Comparison of ENCODE assay signal across 7 cellular contexts in genomic region chr12:122570006-122570405, GRCh38. TPM values are rescaled to one million over a fixed set of nuclear protein-coding genes. Genes with fewer than 3 reads are reported as not detected.
A peak's percentile ranks its signal among the peaks of the same experiment; 100 is the strongest.
DNase-seq lines count a peak whose midpoint lies in the region; ATAC-seq, FAIRE-seq and TF ChIP-seq lines count a peak whose summit lies in the region.
"Not testable (repeated sequence)": the region's sequence is repeated elsewhere in the genome, so short reads cannot be mapped to it uniquely, and the experiment has no call there.

No MANE protein-coding gene starts in this region.

- not testable (repeated sequence) for TF ChIP-seq CTCF in BJ (IDR thresholded peaks at IDR 0.05; ENCODE audit: insufficient read depth, low read depth, low read length); bronchial epithelial cell (IDR thresholded peaks at IDR 0.05; ENCODE audit: insufficient read depth, low read length, severe bottlenecking)

- ATAC-seq in activated T-helper 17 cell treated with anti-CD3 and anti-CD28 coated beads, Interleukin-2, amount 50 U/mL, for 72 hours (replicated peaks): peak; percentile 31

- not testable (repeated sequence) for H3K4me3 Mint-ChIP-seq in activated T-helper 17 cell treated with anti-CD3 and anti-CD28 coated beads, Interleukin-2, amount 50 U/mL, for 72 hours

- H3K36me3 ChIP-seq in BJ (ENCODE audit: control insufficient read depth, insufficient read depth, low read length); bronchial epithelial cell (ENCODE audit: control insufficient read depth, insufficient read depth, low read length): not testable (repeated sequence)

- CTCF ChIA-PET in BJ (lab: Yijun Ruan, JAX): not testable (repeated sequence)

- not testable (repeated sequence) for H3K27ac Mint-ChIP-seq in activated T-helper 17 cell treated with anti-CD3 and anti-CD28 coated beads, Interleukin-2, amount 50 U/mL, for 72 hours

- peak; percentile 43 for FAIRE-seq in H54 (lab: Jason Lieb, UNC)
- not testable (repeated sequence) for FAIRE-seq in bronchial epithelial cell (lab: Jason Lieb, UNC)

- not testable (repeated sequence) for H3K4me1 Mint-ChIP-seq in activated T-helper 17 cell treated with anti-CD3 and anti-CD28 coated beads, Interleukin-2, amount 50 U/mL, for 72 hours

- H3K27me3 Mint-ChIP-seq in activated T-helper 17 cell treated with anti-CD3 and anti-CD28 coated beads, Interleukin-2, amount 50 U/mL, for 72 hours: not testable (repeated sequence)

- H3K36me3 Mint-ChIP-seq in activated T-helper 17 cell treated with anti-CD3 and anti-CD28 coated beads, Interleukin-2, amount 50 U/mL, for 72 hours (ENCODE audit: low read depth): peaks cover 92% of the 10 kb centered on the region

- DNase-seq in BJ (ENCODE audit: low read depth) (peak; percentile 10), H54 (ENCODE audit: insufficient read length, low spot score) (peak; percentile 10), HT1080 (ENCODE audit: low read depth) (peak; percentile 71), bronchial epithelial cell (ENCODE audit: low read depth) (peak; percentile 15), kidney glomerular epithelial cell (lab: John Stamatoyannopoulos, UW) (peak; percentile 59)
- peak; percentile 36 for DNase-seq in NK-92 treated with Interleukin-12 subunit alpha and Interleukin-12 subunit beta, amount 100 ng/mL, for 24 hours (lab: John Stamatoyannopoulos, UW)

- POLR2A ChIA-PET in BJ (lab: Charles Lee): not testable (repeated sequence)

- H3K27me3 ChIP-seq in BJ (ENCODE audit: control insufficient read depth, insufficient read depth, low read length); bronchial epithelial cell (ENCODE audit: control insufficient read depth, insufficient read depth, low read length): not testable (repeated sequence)

- not testable (repeated sequence) for H3K9me3 Mint-ChIP-seq in activated T-helper 17 cell treated with anti-CD3 and anti-CD28 coated beads, Interleukin-2, amount 50 U/mL, for 72 hours

- H3K4me3 ChIP-seq in BJ (ENCODE audit: low read depth, low read length); bronchial epithelial cell (ENCODE audit: low read depth, low read length): not testable (repeated sequence)

- TF ChIP-seq POLR2A in H54 (IDR thresholded peaks at IDR 0.05; ENCODE audit: low read depth, low read length): not testable (repeated sequence)

RNA-seq across cellular contexts. Expression of gene KNTC1, which starts 43.0 kb away (rescaled TPM):
- polyA plus RNA-seq in BJ (2011; rRNA removed): 12.5 and 13.6 TPM in 2 replicates
- 11.2 and 12.1 TPM in 2 replicates for polyA minus RNA-seq in BJ (2011; rRNA and poly(A)+ RNA removed)
- total RNA-seq in HT1080 (2014; rRNA removed; shearing (Covaris generic)): 34.0 and 42.3 TPM in 2 replicates
- 17.7 and 20.1 TPM in 2 replicates for polyA plus RNA-seq in HT1080 (2015; cell fraction: cytosol; rRNA removed)
- 248 and 253 TPM in 2 replicates for polyA plus RNA-seq in HT1080 (2015; cell fraction: nucleus; rRNA removed)
- total RNA-seq in activated T-helper 17 cell treated with anti-CD3 and anti-CD28 coated beads, Interleukin-2, amount 50 U/mL, for 72 hours: 100 to 1,000 TPM; 128 to 148 TPM
- total RNA-seq in bronchial epithelial cell: 6.8 and 7.6 TPM in 2 replicates

RNA-seq across cellular contexts. Expression of gene RSRC2, which starts 43.3 kb away (rescaled TPM):
- 13.4 and 24.3 TPM in 2 replicates for polyA plus RNA-seq in BJ (2011; rRNA removed)
- polyA minus RNA-seq in BJ (2011; rRNA and poly(A)+ RNA removed): 9.2 and 11.1 TPM in 2 replicates
- 42.0 and 46.2 TPM in 2 replicates for total RNA-seq in HT1080 (2014; rRNA removed; shearing (Covaris generic))
- 27.7 and 31.4 TPM in 2 replicates for polyA plus RNA-seq in HT1080 (2015; cell fraction: cytosol; rRNA removed)
- polyA plus RNA-seq in HT1080 (2015; cell fraction: nucleus; rRNA removed): 89.3 and 104 TPM in 2 replicates
- total RNA-seq in activated T-helper 17 cell treated with anti-CD3 and anti-CD28 coated beads, Interleukin-2, amount 50 U/mL, for 72 hours: 100 to 1,000 TPM; 103 to 110 TPM
- total RNA-seq in bronchial epithelial cell: 22.6 and 44.0 TPM in 2 replicates

Comparison
In these comparisons a context has a peak if more than half of its experiments do, and no peak if none do; other contexts are left out.
1. DNase-seq: peak in every context shown above with its lines; median percentile 71 in HT1080; 59 in kidney glomerular epithelial cell; 36 in NK-92 treated with Interleukin-12 subunit alpha and Interleukin-12 subunit beta, amount 100 ng/mL, for 24 hours; 15 in bronchial epithelial cell; 10 in BJ; 10 in H54.